Comparison of ENCODE assay signal across 8 cellular contexts in genomic region chr3:195656091-195656490, GRCh38.
DNase-seq lines count a peak whose midpoint lies in the region; ATAC-seq and TF ChIP-seq lines count a peak whose summit lies in the region.
"Not testable (repeated sequence)": the region's sequence is repeated elsewhere in the genome, so short reads cannot be mapped to it uniquely, and the experiment has no call there.

No MANE protein-coding gene starts in this region.

- peak overlapping the region; percentile 32 to 90 (median 72) for H3K4me3 Mint-ChIP-seq in CD4-positive, CD25-positive, alpha-beta regulatory T cell
- H3K4me3 Mint-ChIP-seq in activated B cell treated with CpG ODN at 0.5 μM for 24 hours (peak overlapping the region; percentile 7), brain (peak overlapping the region; percentile 62 to 69 (median 65))
- peak overlapping the region; percentile 21 for H3K4me3 Mint-ChIP-seq in activated T-cell treated with anti-CD3 and anti-CD28 coated beads, Interleukin-2, amount 50 U/mL, for 4 hours
- H3K4me3 Mint-ChIP-seq in naive thymus-derived CD8-positive, alpha-beta T cell = peak overlapping the region in 7 of 10 donors; percentile 9 to 45 (median 33)

- not testable (repeated sequence) for DNase-seq in CD4-positive, CD25-positive, alpha-beta regulatory T cell; activated B cell treated with CpG ODN at 0.5 μM for 24 hours; activated T-cell treated with anti-CD3 and anti-CD28 coated beads, Interleukin-2, amount 50 U/mL, for 4 hours; naive thymus-derived CD8-positive, alpha-beta T cell
- DNase-seq in Karpas-422 = peak; percentile 35
- DNase-seq in esophagus muscularis mucosa (ENCODE audit: extremely low spot score) = peak; percentile 78
- peak; percentile 80 for DNase-seq in posterior vena cava (ENCODE audit: low spot score)

- not testable (repeated sequence) for H3K4me2 ChIP-seq in Karpas-422 (ENCODE audit: low read depth, low read length, poor library complexity, severe bottlenecking)

- not testable (repeated sequence) for H2AFZ ChIP-seq in Karpas-422 (ENCODE audit: low read length)

- intact Hi-C loops in activated B cell treated with CpG ODN at 0.5 μM for 24 hours (cut with micrococcal nuclease); esophagus muscularis mucosa (cut with DNase I); posterior vena cava (cut with DNase I): not testable (repeated sequence)

- H4K20me1 ChIP-seq in Karpas-422 (ENCODE audit: insufficient read depth, low read depth, low read length) = not testable (repeated sequence)

- WGBS in esophagus muscularis mucosa = 92% methylated on average over 13 of the region's 16 CpGs

- CTCF ChIA-PET in activated B cell treated with CpG ODN at 0.5 μM for 24 hours (lab: Charles Lee) = not testable (repeated sequence)

- not testable (repeated sequence) for TF ChIP-seq EP300 in esophagus muscularis mucosa (IDR thresholded peaks at IDR 0.05)

- H3K9me3 ChIP-seq in CD4-positive, CD25-positive, alpha-beta regulatory T cell (ENCODE audit: control insufficient read depth in 2 of 2, low read length in 2 of 2); Karpas-422 (ENCODE audit: low read length); esophagus muscularis mucosa: not testable (repeated sequence)

- not testable (repeated sequence) for H3K27ac Mint-ChIP-seq in CD4-positive, CD25-positive, alpha-beta regulatory T cell; activated B cell treated with CpG ODN at 0.5 μM for 24 hours
- H3K27ac Mint-ChIP-seq in brain = peak overlapping the region in 1 of 5 experiments; percentile 32
- H3K27ac Mint-ChIP-seq in naive thymus-derived CD8-positive, alpha-beta T cell = peak overlapping the region in 1 of 10 donors; percentile 20

- H3K4me1 ChIP-seq in CD4-positive, CD25-positive, alpha-beta regulatory T cell (ENCODE audit: control insufficient read depth, insufficient read depth, low read length, poor library complexity, severe bottlenecking); Karpas-422 (ENCODE audit: low read length): not testable (repeated sequence)
- peaks cover 0 to 10% (median 0%) of the 10 kb centered on the region in 4 donors for H3K4me1 ChIP-seq in esophagus muscularis mucosa

- H3K27me3 Mint-ChIP-seq in CD4-positive, CD25-positive, alpha-beta regulatory T cell; activated B cell treated with CpG ODN at 0.5 μM for 24 hours; activated T-cell treated with anti-CD3 and anti-CD28 coated beads, Interleukin-2, amount 50 U/mL, for 4 hours (ENCODE audit: low read depth); brain; naive thymus-derived CD8-positive, alpha-beta T cell: not testable (repeated sequence)

- H3K4me3 ChIP-seq in CD4-positive, CD25-positive, alpha-beta regulatory T cell (ENCODE audit: low read depth, low read length); Karpas-422 (ENCODE audit: low read length); esophagus muscularis mucosa: not testable (repeated sequence)

- not testable (repeated sequence) for H3K9ac ChIP-seq in Karpas-422 (ENCODE audit: low read length)

- not testable (repeated sequence) for TF ChIP-seq CTCF in activated B cell treated with CpG ODN at 0.5 μM for 24 hours (IDR thresholded peaks at IDR 0.05); brain (conservative IDR thresholded peaks at IDR 0.05); esophagus muscularis mucosa (IDR thresholded peaks at IDR 0.05)

- H3K27ac ChIP-seq in CD4-positive, CD25-positive, alpha-beta regulatory T cell (ENCODE audit: insufficient read depth, low read length, poor library complexity, severe bottlenecking); Karpas-422 (ENCODE audit: low read length); esophagus muscularis mucosa (replicated peaks in 1 of 4): not testable (repeated sequence)

- TF ChIP-seq POLR2A in esophagus muscularis mucosa (IDR thresholded peaks at IDR 0.05; ENCODE audit: low read depth) = not testable (repeated sequence)

- H3K9me3 Mint-ChIP-seq in CD4-positive, CD25-positive, alpha-beta regulatory T cell; activated B cell treated with CpG ODN at 0.5 μM for 24 hours; activated T-cell treated with anti-CD3 and anti-CD28 coated beads, Interleukin-2, amount 50 U/mL, for 4 hours; brain; naive thymus-derived CD8-positive, alpha-beta T cell: not testable (repeated sequence)

- peaks cover 0 to 13% (median 8%) of the 10 kb centered on the region in 4 donors for H3K4me1 Mint-ChIP-seq in CD4-positive, CD25-positive, alpha-beta regulatory T cell
- not testable (repeated sequence) for H3K4me1 Mint-ChIP-seq in activated B cell treated with CpG ODN at 0.5 μM for 24 hours; activated T-cell treated with anti-CD3 and anti-CD28 coated beads, Interleukin-2, amount 50 U/mL, for 4 hours (ENCODE audit: low read depth)
- peaks cover 23% of the 10 kb centered on the region for H3K4me1 Mint-ChIP-seq in brain
- H3K4me1 Mint-ChIP-seq in naive thymus-derived CD8-positive, alpha-beta T cell = peaks cover 6 to 13% (median 8%) of the 10 kb centered on the region in 4 donors

- H3K79me2 ChIP-seq in Karpas-422 (ENCODE audit: low read length) = not testable (repeated sequence)

- ATAC-seq in CD4-positive, CD25-positive, alpha-beta regulatory T cell (ENCODE audit: low read depth in 2 of 2); activated B cell treated with CpG ODN at 0.5 μM for 24 hours (ENCODE audit: low read depth); activated T-cell treated with anti-CD3 and anti-CD28 coated beads, Interleukin-2, amount 50 U/mL, for 4 hours; naive thymus-derived CD8-positive, alpha-beta T cell: not testable (repeated sequence)

- POLR2A ChIA-PET in activated B cell treated with CpG ODN at 0.5 μM for 24 hours (lab: Charles Lee); naive thymus-derived CD8-positive, alpha-beta T cell (lab: Charles Lee): not testable (repeated sequence)

- not testable (repeated sequence) for H3K9me2 ChIP-seq in Karpas-422 (replicated peaks; ENCODE audit: insufficient read depth, low read length)

- not testable (repeated sequence) for H3K36me3 ChIP-seq in CD4-positive, CD25-positive, alpha-beta regulatory T cell (ENCODE audit: control insufficient read depth, insufficient read depth, low read length); Karpas-422 (ENCODE audit: insufficient read depth, low read length); esophagus muscularis mucosa

- not testable (repeated sequence) for H3K36me3 Mint-ChIP-seq in CD4-positive, CD25-positive, alpha-beta regulatory T cell; activated B cell treated with CpG ODN at 0.5 μM for 24 hours (ENCODE audit: low read depth); activated T-cell treated with anti-CD3 and anti-CD28 coated beads, Interleukin-2, amount 50 U/mL, for 4 hours (ENCODE audit: insufficient read depth); brain; naive thymus-derived CD8-positive, alpha-beta T cell

- H3K27me3 ChIP-seq in CD4-positive, CD25-positive, alpha-beta regulatory T cell (ENCODE audit: control insufficient read depth, insufficient read depth, low read length); Karpas-422 (ENCODE audit: low read length); esophagus muscularis mucosa: not testable (repeated sequence)

Comparison
In these comparisons a context has a peak if more than half of its experiments do, and no peak if none do; other contexts are left out.
1. H3K4me3 Mint-ChIP-seq: peak in every context shown above with its lines; median percentile 72 in CD4-positive, CD25-positive, alpha-beta regulatory T cell; 65 in brain; 33 in naive thymus-derived CD8-positive, alpha-beta T cell; 21 in activated T-cell treated with anti-CD3 and anti-CD28 coated beads, Interleukin-2, amount 50 U/mL, for 4 hours; 7 in activated B cell treated with CpG ODN at 0.5 μM for 24 hours.